In the genomic region with DNA sequence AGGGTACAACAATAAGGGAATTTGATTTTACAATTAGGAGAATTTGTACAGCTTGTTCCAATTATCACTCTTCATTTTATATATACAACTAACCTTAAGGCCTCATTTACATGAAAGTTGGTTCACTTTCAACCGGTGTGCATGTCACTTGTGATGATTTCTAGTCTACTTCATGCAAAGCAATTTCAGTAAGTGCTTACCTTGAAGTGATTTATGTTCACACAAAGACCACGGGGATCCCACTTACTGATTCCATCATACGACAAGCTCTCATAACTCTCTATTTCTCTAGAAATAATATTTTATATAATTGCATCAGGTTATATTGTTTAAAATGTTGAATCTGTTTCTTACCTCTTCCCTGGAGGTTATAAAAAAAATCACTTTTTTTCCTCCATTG, we compare ENCODE assay signal across 23 cellular contexts.
"Had no signal": no experiment of that assay in that cellular context is flagged by ENCODE, and none has a peak within 500 bp of the region (broad histone marks: within the 10 kb centered on the region; RNA-seq: fewer than 3 reads in every experiment).

No MANE protein-coding gene starts in this region.

- H3K4me3 ChIP-seq: colonic mucosa, esophagus squamous epithelium, gastrocnemius medialis, heart right ventricle, left lung, lower lobe of right lung, mucosa of descending colon had no signal

- H3K27me3 ChIP-seq: colonic mucosa, esophagus squamous epithelium, gastrocnemius medialis, heart right ventricle, left lung had no signal

- DNase-seq: colonic mucosa; cortex of kidney; effector CD8-positive, alpha-beta T cell; effector memory CD8-positive, alpha-beta T cell; endodermal cell; erythroblast; esophagus squamous epithelium; foreskin fibroblast; foreskin melanocyte; gastrocnemius medialis; glutamatergic neuron; head of caudate nucleus; heart right ventricle; hippocampal formation; left cardiac atrium; left lung; left ventricle myocardium superior; lower lobe of right lung; mesenchymal stem cell; mucosa of descending colon; naive B cell had no signal

- H3K36me3 ChIP-seq: colonic mucosa, esophagus squamous epithelium, gastrocnemius medialis, heart right ventricle, left lung, lower lobe of right lung had no signal

- H3K4me1 ChIP-seq: colonic mucosa, gastrocnemius medialis, heart right ventricle, left lung, lower lobe of right lung had no signal

- H3K27ac ChIP-seq: colonic mucosa, epithelial cell of prostate, esophagus squamous epithelium, gastrocnemius medialis, heart right ventricle, left lung, lower lobe of right lung had no signal

- H3K9me3 ChIP-seq: colonic mucosa, esophagus squamous epithelium, gastrocnemius medialis, heart right ventricle, lower lobe of right lung had no signal

- ATAC-seq: effector memory CD8-positive, alpha-beta T cell; esophagus mucosa; gastrocnemius medialis; heart right ventricle; left cardiac atrium; left lung; left ventricle myocardium superior; lower lobe of right lung; mucosa of descending colon had no signal
